14 cellular contexts compared by ENCODE assay signal in the genomic region with DNA sequence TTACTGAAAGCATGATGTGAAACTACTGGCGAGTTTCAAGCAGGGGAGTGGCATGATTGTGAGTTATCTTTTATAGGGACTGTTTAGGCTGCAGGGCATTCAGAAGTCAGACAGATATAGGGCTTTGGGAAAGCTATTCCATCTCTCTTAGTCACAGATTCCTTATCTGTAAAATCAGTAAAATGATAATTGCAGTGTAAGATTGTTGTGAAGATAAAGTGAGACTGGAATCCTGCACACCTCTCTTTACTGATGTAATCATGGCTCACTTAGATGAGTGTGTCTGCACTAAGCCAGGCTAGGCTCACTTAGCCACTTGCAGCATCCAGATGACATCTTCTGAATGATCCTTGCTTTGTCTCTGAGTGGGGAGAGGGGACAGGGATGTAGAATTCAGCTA.
"Had no signal": no experiment of that assay in that cellular context is flagged by ENCODE, and none has a peak within 500 bp of the region (broad histone marks: within the 10 kb centered on the region; RNA-seq: fewer than 3 reads in every experiment).

No MANE protein-coding gene starts in this region.

- FAIRE-seq: colon, frontal cortex, islet of Langerhans, pancreas had no signal

- H3K36me3 ChIP-seq: heart right ventricle, pancreas, uterus had no signal

- DNase-seq: activated B cell treated with CpG ODN at 0.5 μM for 24 hours; activated CD4-positive, alpha-beta T cell treated with anti-CD3 and anti-CD28 coated beads, Interleukin-2, amount 10 ng/mL, durations not matched to agents 24 days and 14 days; activated naive CD4-positive, alpha-beta T cell treated with anti-CD3 and anti-CD28 coated beads, Interleukin-2, amount 10 ng/mL, durations not matched to agents 7 days and 5 days; activated T-cell treated with anti-CD3 and anti-CD28 coated beads for 4 hours; heart right ventricle; left ventricle myocardium superior; pancreas; stimulated activated CD4-positive, alpha-beta T cell treated with anti-CD3 and anti-CD28 coated beads, Interleukin-4, amount 100 ng/mL, for 24 hours; uterus had no signal

- H3K9me3 ChIP-seq: heart right ventricle, pancreas, uterus had no signal

- ATAC-seq: activated T-helper 17 cell treated with anti-CD3 and anti-CD28 coated beads, Interleukin-2, amount 50 U/mL, for 72 hours; heart right ventricle; left ventricle myocardium superior; pancreas had no signal

- H3K36me3 Mint-ChIP-seq: activated naive CD4-positive, alpha-beta T cell treated with anti-CD3 and anti-CD28 coated beads, Interleukin-2, amount 10 ng/mL, durations not matched to agents 7 days and 5 days had no signal

- H3K4me3 Mint-ChIP-seq: activated B cell treated with CpG ODN at 0.5 μM for 24 hours; activated CD4-positive, alpha-beta T cell treated with anti-CD3 and anti-CD28 coated beads, Interleukin-2, amount 10 ng/mL, durations not matched to agents 24 days and 14 days; activated naive CD4-positive, alpha-beta T cell treated with anti-CD3 and anti-CD28 coated beads, Interleukin-2, amount 10 ng/mL, durations not matched to agents 7 days and 5 days; activated T-helper 17 cell treated with anti-CD3 and anti-CD28 coated beads, Interleukin-2, amount 50 U/mL, for 72 hours; neural crest cell had no signal

- H3K27ac ChIP-seq: heart right ventricle, pancreas, uterus had no signal

- H3K27me3 ChIP-seq: pancreas, uterus had no signal

- H3K4me1 ChIP-seq: heart right ventricle, pancreas, uterus had no signal

- H3K4me3 ChIP-seq: heart right ventricle, pancreas, uterus had no signal

- H3K27ac Mint-ChIP-seq: activated B cell treated with CpG ODN at 0.5 μM for 24 hours; activated CD4-positive, alpha-beta T cell treated with anti-CD3 and anti-CD28 coated beads, Interleukin-2, amount 10 ng/mL, durations not matched to agents 24 days and 14 days; activated naive CD4-positive, alpha-beta T cell treated with anti-CD3 and anti-CD28 coated beads, Interleukin-2, amount 10 ng/mL, durations not matched to agents 7 days and 5 days; activated T-helper 17 cell treated with anti-CD3 and anti-CD28 coated beads, Interleukin-2, amount 50 U/mL, for 72 hours had no signal

- H3K9me3 Mint-ChIP-seq: activated B cell treated with CpG ODN at 0.5 μM for 24 hours; activated CD4-positive, alpha-beta T cell treated with anti-CD3 and anti-CD28 coated beads, Interleukin-2, amount 10 ng/mL, durations not matched to agents 24 days and 14 days; activated naive CD4-positive, alpha-beta T cell treated with anti-CD3 and anti-CD28 coated beads, Interleukin-2, amount 10 ng/mL, durations not matched to agents 7 days and 5 days; activated T-helper 17 cell treated with anti-CD3 and anti-CD28 coated beads, Interleukin-2, amount 50 U/mL, for 72 hours had no signal

- H3K4me1 Mint-ChIP-seq: activated B cell treated with CpG ODN at 0.5 μM for 24 hours; activated CD4-positive, alpha-beta T cell treated with anti-CD3 and anti-CD28 coated beads, Interleukin-2, amount 10 ng/mL, durations not matched to agents 24 days and 14 days; activated naive CD4-positive, alpha-beta T cell treated with anti-CD3 and anti-CD28 coated beads, Interleukin-2, amount 10 ng/mL, durations not matched to agents 7 days and 5 days; activated T-helper 17 cell treated with anti-CD3 and anti-CD28 coated beads, Interleukin-2, amount 50 U/mL, for 72 hours had no signal
